In the genomic region with DNA sequence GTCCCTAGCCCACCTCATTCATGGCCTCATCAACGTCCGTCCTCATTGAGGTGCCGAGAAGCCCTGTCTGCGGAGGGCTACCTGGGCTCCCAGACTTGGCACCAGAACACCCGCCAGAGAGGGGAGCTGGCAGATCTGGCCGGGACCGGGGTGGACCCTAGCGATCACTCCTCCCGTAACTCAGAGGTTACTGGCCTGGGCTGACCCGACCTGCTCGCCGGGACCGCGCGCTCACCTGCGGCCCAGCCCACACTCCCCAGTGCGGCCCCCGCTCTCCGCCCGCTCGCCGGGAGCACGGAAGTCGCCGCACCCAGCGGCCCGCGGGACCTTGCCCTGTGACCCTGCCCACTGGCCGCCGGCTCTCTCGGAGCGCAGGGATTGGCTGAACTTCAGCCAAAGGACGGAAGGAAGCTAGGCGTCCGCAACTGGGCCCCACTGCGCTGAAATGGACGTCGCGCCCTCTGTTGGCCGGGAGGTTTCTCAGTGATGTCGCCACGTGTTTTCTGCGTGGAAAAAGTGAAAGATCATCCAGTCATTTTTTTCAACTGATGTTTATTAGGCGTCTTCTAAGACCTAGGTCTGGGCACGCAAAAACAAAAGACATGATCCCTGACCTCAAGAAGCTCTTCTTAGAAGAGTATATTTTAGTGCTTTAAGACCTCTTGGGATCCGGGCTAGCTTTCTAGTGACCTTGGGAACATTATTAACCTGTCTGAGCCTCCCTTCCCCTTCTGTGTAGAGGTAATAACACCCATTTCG, we compare ENCODE assay signal across 8 cellular contexts. TPM values are rescaled to one million over a fixed set of nuclear protein-coding genes. Genes with fewer than 3 reads are reported as not detected.
DNase-seq lines count a peak whose midpoint lies in the region; ATAC-seq and TF ChIP-seq lines count a peak whose summit lies in the region.

SMIM12 (minus strand) TSS at position 308 of the 759 bp plus-strand sequence. CDS start 3,772 bp downstream, outside the sequence.

- peak within 1 kb of the TSS; percentile 95 for H3K9ac ChIP-seq in muscle layer of colon (ENCODE audit: low read length)

- WGBS in esophagus, 2 donors, result 1 to 2% methylated on average over 46 to 47 of the region's 47 CpGs

- H3K36me3 ChIP-seq in Panc1 (ENCODE audit: control insufficient read depth, insufficient read depth, low read length) (peaks cover 4% of the 10 kb centered on the region), esophagus (ENCODE audit: control insufficient read depth in 2 of 2, insufficient read depth in 2 of 2, low read length in 1 of 2) (peaks cover 8 to 10% of the 10 kb centered on the region in 2 donors), muscle layer of colon (ENCODE audit: insufficient read depth, low read length) (peaks cover 12% of the 10 kb centered on the region)

- H3K4me1 ChIP-seq in Panc1 (ENCODE audit: control insufficient read depth, insufficient read depth, low read length) (0 out of 2 replicates have a peak, but pooled peaks cover 4% of the 10 kb centered on the region), esophagus (ENCODE audit: control insufficient read depth in 2 of 2, insufficient read depth in 2 of 2, low read length in 1 of 2) (peaks cover 0 to 12% of the 10 kb centered on the region in 2 donors), muscle layer of colon (ENCODE audit: insufficient read depth, low read length) (peaks cover 23% of the 10 kb centered on the region)

- H3K27ac ChIP-seq in Panc1 (ENCODE audit: low read length) (peak within 1 kb of the TSS; percentile 88), esophagus (ENCODE audit: low read depth in 2 of 2, low read length in 1 of 2) (peak within 1 kb of the TSS; percentile 84 to 94), muscle layer of colon (ENCODE audit: low read depth, low read length) (peak within 1 kb of the TSS; percentile 85)

- intact Hi-C loops in Panc1 (cut with micrococcal nuclease; ENCODE audit: unreplicated experiment), result no loop called here

- in situ Hi-C loops in KBM-7 (cut with MboI; ENCODE audit: low pct_unique_long_range_greater_than_20kb, low sequenced_read_pairs), result no loop called here
- in situ Hi-C loops in Panc1 (cut with HindIII; ENCODE audit: low pct_unique_long_range_greater_than_20kb, low sequenced_read_pairs), result no loop called here

- H3K9me3 ChIP-seq in Panc1 (ENCODE audit: control insufficient read depth, insufficient read depth, low read depth, low read length) (no peaks in the 10 kb centered on the region), esophagus (ENCODE audit: control insufficient read depth in 2 of 2, insufficient read depth in 1 of 2, low read depth in 1 of 2, low read length in 1 of 2) (no peaks in the 10 kb centered on the region), muscle layer of colon (ENCODE audit: low read length) (no peaks in the 10 kb centered on the region)

- H3K4me3 ChIP-seq in Panc1 (ENCODE audit: low read depth in 2 of 2, low read length in 2 of 2) (peak within 1 kb of the TSS; percentile 86 to 100), esophagus (ENCODE audit: low read depth in 1 of 2, low read length in 2 of 2) (peak within 1 kb of the TSS; percentile 90 to 95), muscle layer of colon (ENCODE audit: low read depth in 1 of 2, low read length in 2 of 2) (peak within 1 kb of the TSS; percentile 81 to 84)

- CTCF ChIA-PET in Panc1 (lab: Charles Lee), result interaction anchor here (1.1 kb wide), 1 partner anchor 25 kb away, joined by 4 read pairs; no protein-coding TSS in a partner anchor

- peak; percentile 96 for ATAC-seq in GM21619 (IDR thresholded peaks at IDR 0.05; ENCODE audit: unreplicated experiment)
- ATAC-seq in Panc1, result peak; percentile 100
- ATAC-seq in activated T-cell treated with anti-CD3 and anti-CD28 coated beads, Interleukin-2, amount 50 U/mL, for 4 hours, result peak; percentile 98

- peaks cover 3% of the 10 kb centered on the region for H3K36me3 Mint-ChIP-seq in activated T-cell treated with anti-CD3 and anti-CD28 coated beads, Interleukin-2, amount 50 U/mL, for 4 hours (ENCODE audit: insufficient read depth)

- BruUV-seq in Panc1 (replicated peaks; lab: Mats Ljungman, UMichigan), result no TSS peak

- H3K27me3 Mint-ChIP-seq in activated T-cell treated with anti-CD3 and anti-CD28 coated beads, Interleukin-2, amount 50 U/mL, for 4 hours (ENCODE audit: low read depth), result no peaks in the 10 kb centered on the region

- POLR2A ChIA-PET in Panc1 (lab: Charles Lee), result no interaction called here

- H3K27me3 ChIP-seq in Panc1 (ENCODE audit: control insufficient read depth, insufficient read depth, low read length) (no peaks in the 10 kb centered on the region), esophagus (ENCODE audit: control insufficient read depth in 1 of 2, insufficient read depth in 2 of 2, low read length in 2 of 2) (no peaks in the 10 kb centered on the region), muscle layer of colon (ENCODE audit: control insufficient read depth in 1 of 2, insufficient read depth in 2 of 2, low read length in 2 of 2) (no peaks in the 10 kb centered on the region)

- peak; percentile 99 for DNase-seq in DMS53 (lab: John Stamatoyannopoulos, UW)
- DNase-seq in KBM-7, result peak; percentile 94
- DNase-seq in Panc1 (ENCODE audit: low read depth, low spot score), result peak; percentile 84
- peak; percentile 90 for DNase-seq in activated T-cell treated with anti-CD3 and anti-CD28 coated beads, Interleukin-2, amount 50 U/mL, for 4 hours
- DNase-seq in stimulated activated CD8-positive, alpha-beta memory T cell treated with anti-CD3 and anti-CD28 coated beads, Interleukin-7, amount 100 ng/mL, for 24 hours (ENCODE audit: low read depth), result peak; percentile 88

- no peaks in the 10 kb centered on the region for H3K9me3 Mint-ChIP-seq in activated T-cell treated with anti-CD3 and anti-CD28 coated beads, Interleukin-2, amount 50 U/mL, for 4 hours

- TF ChIP-seq CTCF in Panc1 (IDR thresholded peaks at IDR 0.05), result peak; percentile 95

- peaks cover 58% of the 10 kb centered on the region for H3K4me1 Mint-ChIP-seq in activated T-cell treated with anti-CD3 and anti-CD28 coated beads, Interleukin-2, amount 50 U/mL, for 4 hours (ENCODE audit: low read depth)

- H3K4me3 Mint-ChIP-seq in activated T-cell treated with anti-CD3 and anti-CD28 coated beads, Interleukin-2, amount 50 U/mL, for 4 hours, result peak within 1 kb of the TSS; percentile 97

RNA-seq across cellular contexts. Expression of gene SMIM12, which starts in this region (rescaled TPM):
- 47.5 TPM for total RNA-seq in Panc1 (2021; ENCODE audit: unreplicated experiment)
- 45.4 TPM for polyA plus RNA-seq in Panc1 (2012; ENCODE audit: insufficient read length)
- 10 to 100 TPM; 73.8 to 75.7 (median 73.8) TPM for total RNA-seq in activated T-cell treated with anti-CD3 and anti-CD28 coated beads, Interleukin-2, amount 50 U/mL, for 4 hours
- 10 to 100 TPM in 1 of 2 donors, 1 to 10 TPM in 1; 8.4 to 43.4 TPM for polyA plus RNA-seq in esophagus

Comparison
In these comparisons a context has a peak if more than half of its experiments do, and no peak if none do; other contexts are left out.
1. Peak in every context shown above with its lines: DNase-seq, ATAC-seq, H3K4me3 ChIP-seq and H3K27ac ChIP-seq.